1 cellular context compared by ENCODE assay signal in the genomic region with DNA sequence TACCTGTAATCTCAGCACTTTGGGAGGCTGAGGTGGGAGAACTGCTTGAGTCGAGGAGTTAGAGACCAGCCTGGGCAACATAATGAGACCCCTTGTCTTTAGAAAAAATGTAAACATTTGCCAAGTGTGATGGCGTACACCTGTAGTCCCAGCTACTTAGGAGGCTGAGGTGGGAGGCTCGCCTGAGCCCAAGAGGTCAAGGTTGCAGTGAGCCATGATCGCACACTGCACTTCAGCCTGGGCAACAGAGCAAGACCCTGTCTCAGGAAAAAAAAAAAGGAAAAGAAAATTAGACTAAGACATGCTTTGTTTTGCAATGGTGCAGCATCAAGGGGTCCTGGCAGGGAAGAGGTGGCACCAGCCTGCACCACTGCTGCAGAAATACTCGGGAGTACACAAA.
TF ChIP-seq lines count a peak whose summit lies in the region.

No MANE protein-coding gene starts in this region.

TF ChIP-seq in endothelial cell of umbilical vein, 7 proteins besides CTCF, POLR2A, EP300 and RAD21:
- TF ChIP-seq, protein P1, sequence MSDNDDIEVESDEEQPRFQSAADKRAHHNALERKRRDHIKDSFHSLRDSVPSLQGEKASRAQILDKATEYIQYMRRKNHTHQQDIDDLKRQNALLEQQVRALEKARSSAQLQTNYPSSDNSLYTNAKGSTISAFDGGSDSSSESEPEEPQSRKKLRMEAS (IDR thresholded peaks at IDR 0.05; ENCODE audit: insufficient read depth, insufficient read length): no peak
- TF ChIP-seq EZH2 (IDR thresholded peaks at IDR 0.05; ENCODE audit: borderline replicate concordance, low read depth, low read length, severe bottlenecking) (no peak), POLR2AphosphoS5 (IDR thresholded peaks at IDR 0.05; ENCODE audit: insufficient read depth, low read depth, low read length) (no peak), JUN (IDR thresholded peaks at IDR 0.05; ENCODE audit: borderline replicate concordance, insufficient read depth, insufficient read length, low read depth) (no peak), MYC (IDR thresholded peaks at IDR 0.05; ENCODE audit: low read depth, low read length) (no peak), FOS (IDR thresholded peaks at IDR 0.05; ENCODE audit: borderline replicate concordance, insufficient read depth, low read length) (no peak), GATA2 (IDR thresholded peaks at IDR 0.05; ENCODE audit: insufficient read depth, insufficient read length, low read depth, low read length) (no peak)
